9 cellular contexts compared by ENCODE assay signal in genomic region chr6:90083891-90084290, GRCh38.
DNase-seq lines count a peak whose midpoint lies in the region; ATAC-seq, FAIRE-seq and TF ChIP-seq lines count a peak whose summit lies in the region.
"Had no signal": no experiment of that assay in that cellular context is flagged by ENCODE, and none has a peak within 500 bp of the region (broad histone marks: within the 10 kb centered on the region; RNA-seq: fewer than 3 reads in every experiment).

No MANE protein-coding gene starts in this region.

- H3K27ac ChIP-seq in uterus = no peak overlapping the region
- no peak overlapping the region for H3K27ac ChIP-seq in kidney (ENCODE audit: low read depth in 2 of 2, low read length in 2 of 2)
- no peak overlapping the region for H3K27ac ChIP-seq in SK-N-SH (ENCODE audit: low read depth in 2 of 2, low read length in 1 of 2)

- H3K9me3 ChIP-seq in uterus (no peaks in the 10 kb centered on the region), kidney (ENCODE audit: control insufficient read depth in 1 of 2, low read length in 2 of 2) (no peaks in the 10 kb centered on the region), SK-N-SH (no peaks in the 10 kb centered on the region)

- FAIRE-seq in kidney (lab: Jason Lieb, UNC) = no peak

- no peaks in the 10 kb centered on the region for H4K20me1 ChIP-seq in SK-N-SH (ENCODE audit: insufficient read depth)

- no peaks in the 10 kb centered on the region for H3K36me3 ChIP-seq in uterus
- H3K36me3 ChIP-seq in kidney (ENCODE audit: control insufficient read depth in 1 of 2, insufficient read depth in 2 of 2, low read length in 2 of 2) = no peaks in the 10 kb centered on the region
- H3K36me3 ChIP-seq in SK-N-SH (replicated peaks in 1 of 2; ENCODE audit: control insufficient read depth in 1 of 2, insufficient read depth in 2 of 2, low read length in 1 of 2) = no peaks in the 10 kb centered on the region

- H3K4me2 ChIP-seq in SK-N-SH = no peak overlapping the region

- H3K9ac ChIP-seq in kidney (ENCODE audit: low read length in 2 of 2) = no peak overlapping the region
- no peak overlapping the region for H3K9ac ChIP-seq in SK-N-SH

- no peak for TF ChIP-seq POLR2A in uterus (IDR thresholded peaks at IDR 0.05)

- TF ChIP-seq RAD21 in SK-N-SH (IDR thresholded peaks at IDR 0.05; ENCODE audit: low read length) = no peak

- no peaks in the 10 kb centered on the region for H3K79me2 ChIP-seq in SK-N-SH (ENCODE audit: insufficient read depth)

- H3F3A ChIP-seq in SK-N-SH (replicated peaks; ENCODE audit: insufficient read depth) = peaks cover 18% of the 10 kb centered on the region

- DNase-seq in activated CD4-positive, alpha-beta T cell treated with anti-CD3 and anti-CD28 coated beads for 48 hours = peak; percentile 62
- peak; percentile 55 for DNase-seq in stimulated activated CD4-positive, alpha-beta T cell treated with anti-CD3 and anti-CD28 coated beads, Interleukin-1b, Interleukin-23, amount 100 ng/mL, for 48 hours
- no peak for DNase-seq in uterus
- DNase-seq in Right ventricle myocardium inferior (ENCODE audit: missing footprints) = no peak
- no peak for DNase-seq in kidney
- DNase-seq in SK-N-SH = no peak
- DNase-seq: NCI-H1930 had no signal

- POLR2A ChIA-PET in SK-N-SH (lab: Yijun Ruan, JAX) = no interaction called here

- H3K4me1 ChIP-seq in uterus (no peaks in the 10 kb centered on the region), kidney (ENCODE audit: control insufficient read depth in 1 of 2, insufficient read depth in 1 of 2, low read depth in 1 of 2, low read length in 2 of 2) (no peaks in the 10 kb centered on the region), SK-N-SH (ENCODE audit: control insufficient read depth in 1 of 2, insufficient read depth in 2 of 2, low read depth in 1 of 2, low read length in 1 of 2) (peaks cover 23 to 25% of the 10 kb centered on the region in 2 experiments)

- TF ChIP-seq CTCF in uterus (IDR thresholded peaks at IDR 0.05) (no peak), kidney (IDR thresholded peaks at IDR 0.05; ENCODE audit: borderline replicate concordance, extremely low read depth, insufficient read depth) (no peak), SK-N-SH (IDR thresholded peaks at IDR 0.05) (no peak)

- no peaks in the 10 kb centered on the region for H3K9me2 ChIP-seq in SK-N-SH

- H3K4me3 ChIP-seq in uterus (no peak overlapping the region), kidney (ENCODE audit: low read length in 2 of 2) (no peak overlapping the region), SK-N-SH (ENCODE audit: low read depth in 2 of 2, low read length in 1 of 2) (no peak overlapping the region)

- ATAC-seq in GM19035 (IDR thresholded peaks at IDR 0.05; ENCODE audit: unreplicated experiment) (peak; percentile 50), HG03175 (IDR thresholded peaks at IDR 0.05; ENCODE audit: unreplicated experiment) (peak; percentile 57), Right ventricle myocardium inferior (no peak)

- no peak overlapping the region for H2AFZ ChIP-seq in SK-N-SH (ENCODE audit: low read depth)

- H3K27me3 ChIP-seq in uterus = no peaks in the 10 kb centered on the region
- no peaks in the 10 kb centered on the region for H3K27me3 ChIP-seq in SK-N-SH (ENCODE audit: insufficient read depth)

- intact Hi-C loops in uterus (cut with DNase I; ENCODE audit: low total_unique reads) (no loop called here), Right ventricle myocardium inferior (cut with DNase I) (no loop called here), kidney (cut with DNase I) (no loop called here)

- CTCF ChIA-PET in SK-N-SH (lab: Yijun Ruan, JAX) = interaction anchor here (0.6 to 1.6 kb wide), 4 partner anchors 10 to 309 kb away, joined by 3 to 6 read pairs (median 3); no protein-coding TSS in a partner anchor

- TF ChIP-seq EP300 in SK-N-SH (IDR thresholded peaks at IDR 0.05; ENCODE audit: borderline replicate concordance in 1 of 2, low read depth in 1 of 2, low read length in 1 of 2) = no peak

- WGBS in SK-N-SH (ENCODE audit: low lambda C conversion rate) = 89% methylated on average over 4 of the region's 4 CpGs

TF ChIP-seq in SK-N-SH, 30 proteins besides CTCF, POLR2A, EP300 and RAD21 (continues in another document):
- TF ChIP-seq PBX3 (IDR thresholded peaks at IDR 0.05) = no peak
- no peak for TF ChIP-seq RXRA (IDR thresholded peaks at IDR 0.05; ENCODE audit: borderline replicate concordance, low read depth)
- TF ChIP-seq MAX (IDR thresholded peaks at IDR 0.05; ENCODE audit: low read depth) = no peak
- no peak for TF ChIP-seq REST (IDR thresholded peaks at IDR 0.05; ENCODE audit: low read depth, low read length)
- no peak for TF ChIP-seq RCOR1 (IDR thresholded peaks at IDR 0.05; ENCODE audit: low read length)
- no peak for TF ChIP-seq IRF3 (IDR thresholded peaks at IDR 0.05; ENCODE audit: low read depth, low read length)
- TF ChIP-seq CHD2 (IDR thresholded peaks at IDR 0.05; ENCODE audit: low read length, partially characterized antibody) = no peak
- TF ChIP-seq ZBTB33 (IDR thresholded peaks at IDR 0.05; ENCODE audit: borderline replicate concordance, low read depth) = no peak
- TF ChIP-seq SMC3 (IDR thresholded peaks at IDR 0.05; ENCODE audit: low read depth, low read length) = no peak
- TF ChIP-seq USF2 (IDR thresholded peaks at IDR 0.05; ENCODE audit: borderline replicate concordance, low read depth, low read length) = no peak
- no peak for TF ChIP-seq YY1 (IDR thresholded peaks at IDR 0.05; ENCODE audit: low read depth)
- no peak for TF ChIP-seq ELF1 (IDR thresholded peaks at IDR 0.05)

Comparison
In these comparisons a context has a peak if more than half of its experiments do, and no peak if none do; other contexts are left out.
1. DNase-seq: peak in activated CD4-positive, alpha-beta T cell treated with anti-CD3 and anti-CD28 coated beads for 48 hours (single experiment) and stimulated activated CD4-positive, alpha-beta T cell treated with anti-CD3 and anti-CD28 coated beads, Interleukin-1b, Interleukin-23, amount 100 ng/mL, for 48 hours (single experiment); none in uterus (0 of 2), Right ventricle myocardium inferior (single experiment), kidney (single experiment) and SK-N-SH (single experiment).